ENCODE assay signal across 17 cellular contexts in the genomic region with DNA sequence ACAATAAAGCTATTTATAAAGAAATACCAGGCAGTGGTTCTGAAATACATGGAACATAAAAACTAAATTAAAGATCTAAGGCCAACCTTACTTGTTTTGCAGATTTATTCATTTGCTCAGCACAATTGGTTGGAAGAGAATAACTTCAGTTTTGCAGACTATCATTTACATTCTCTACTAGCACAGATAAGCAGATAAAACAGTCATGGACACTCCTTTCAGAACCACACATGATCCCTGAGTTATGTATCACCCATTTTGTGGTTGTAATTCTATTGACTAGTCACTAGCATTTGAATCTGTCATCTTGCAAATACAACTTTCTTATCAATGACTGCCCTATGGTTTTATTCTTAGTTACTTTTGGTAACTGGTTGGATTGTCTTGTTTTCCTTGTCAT. TPM values are rescaled to one million over a fixed set of nuclear protein-coding genes. Genes with fewer than 3 reads are reported as not detected.
DNase-seq lines count a peak whose midpoint lies in the region; ATAC-seq, FAIRE-seq and TF ChIP-seq lines count a peak whose summit lies in the region.
"Had no signal": no experiment of that assay in that cellular context is flagged by ENCODE, and none has a peak within 500 bp of the region (broad histone marks: within the 10 kb centered on the region; RNA-seq: fewer than 3 reads in every experiment).

No MANE protein-coding gene starts in this region.

- peak overlapping the region; percentile 36 for H3K27ac Mint-ChIP-seq in type B pancreatic cell
- H3K27ac Mint-ChIP-seq: CD14-positive monocyte; CD4-positive, alpha-beta memory T cell had no signal

- H3K36me3 Mint-ChIP-seq in type B pancreatic cell = no peaks in the 10 kb centered on the region
- H3K36me3 Mint-ChIP-seq: CD14-positive monocyte; CD4-positive, alpha-beta memory T cell had no signal

- no peak for DNase-seq in D721Med (ENCODE audit: insufficient read length, low spot score)
- peak; percentile 51 for DNase-seq in NAMALWA (ENCODE audit: low spot score)
- peak; percentile 14 for DNase-seq in amniotic epithelial cell (ENCODE audit: low read depth)
- no peak for DNase-seq in type B pancreatic cell (ENCODE audit: extremely low spot score, unreplicated experiment)
- DNase-seq in hippocampal formation (lab: John Stamatoyannopoulos, UW) = no peak
- DNase-seq in superior temporal gyrus (ENCODE audit: extremely low spot score) = no peak
- DNase-seq: 8988T; CD4-positive, alpha-beta memory T cell; DMS53; DND-41; H9 had no signal

- ATAC-seq in GM19397 (IDR thresholded peaks at IDR 0.05; ENCODE audit: unreplicated experiment) = no peak

- no peak for TF ChIP-seq CTCF in D721Med (IDR thresholded peaks at IDR 0.05; ENCODE audit: insufficient read depth, missing control alignments)
- no peak for TF ChIP-seq CTCF in type B pancreatic cell (conservative IDR thresholded peaks at IDR 0.05)

- H3K9me3 Mint-ChIP-seq in type B pancreatic cell = no peaks in the 10 kb centered on the region
- H3K9me3 Mint-ChIP-seq: H9 had no signal

- no peaks in the 10 kb centered on the region for H3K4me1 Mint-ChIP-seq in type B pancreatic cell (ENCODE audit: unreplicated experiment)

- no peak overlapping the region for H3K4me3 Mint-ChIP-seq in type B pancreatic cell
- H3K4me3 Mint-ChIP-seq: CD14-positive monocyte; CD4-positive, alpha-beta memory T cell; H9 had no signal

- peak; percentile 6 for FAIRE-seq in D721Med (lab: Jason Lieb, UNC)
- FAIRE-seq: G401.6, GM12891, H1 had no signal

- no peaks in the 10 kb centered on the region for H3K27me3 Mint-ChIP-seq in type B pancreatic cell

RNA-seq across cellular contexts. Expression of a gene that starts 45.1 kb away (rescaled TPM):
- total RNA-seq in type B pancreatic cell (ENCODE audit: low replicate concordance) = 6.3 and 7.2 TPM in 2 replicates
- total RNA-seq: HT-29 had no signal

Comparison
In these comparisons a context has a peak if more than half of its experiments do, and no peak if none do; other contexts are left out.
1. DNase-seq: peak in NAMALWA (single experiment) and amniotic epithelial cell (single experiment); none in D721Med (single experiment), type B pancreatic cell (single experiment), hippocampal formation (0 of 2) and superior temporal gyrus (single experiment).